14 cellular contexts compared by ENCODE assay signal in genomic region chr14:77077040-77077439, GRCh38. TPM values are rescaled to one million over a fixed set of nuclear protein-coding genes. Genes with fewer than 3 reads are reported as not detected.
DNase-seq lines count a peak whose midpoint lies in the region; ATAC-seq and TF ChIP-seq lines count a peak whose summit lies in the region.
"Had no signal": no experiment of that assay in that cellular context is flagged by ENCODE, and none has a peak within 500 bp of the region (broad histone marks: within the 10 kb centered on the region; RNA-seq: fewer than 3 reads in every experiment).

No MANE protein-coding gene starts in this region.

- H3K27ac ChIP-seq in skin epidermis (peak overlapping the region in 17 of 21 experiments; percentile 3 to 92 (median 56)), coronary artery (peak overlapping the region in 1 of 2 donors; percentile 89)

- DNase-seq in endothelial cell (ENCODE audit: low spot score) (no peak), left lobe of liver (ENCODE audit: low spot score) (no peak), kidney glomerular epithelial cell (lab: John Stamatoyannopoulos, UW) (no peak), COLO829 (ENCODE audit: low spot score) (no peak), coronary artery (ENCODE audit: low spot score) (no peak)
- DNase-seq: DMS 273 treated with DMSO at 0.1 percent for 48 hours, HFFc6, naive B cell had no signal

- H3K4me3 Mint-ChIP-seq in endothelial cell (ENCODE audit: unreplicated experiment) = no peak overlapping the region
- H3K4me3 Mint-ChIP-seq: activated naive CD4-positive, alpha-beta T cell treated with anti-CD3 and anti-CD28 coated beads, Interleukin-2, amount 50 U/mL, for 24 hours; central memory CD8-positive, alpha-beta T cell; naive B cell; stimulated activated naive CD8-positive, alpha-beta T cell treated with anti-CD3 and anti-CD28 coated beads, Interleukin-15, Interleukin-2, amounts not matched to agents 100 ng/mL and 50 ng/mL, for 24 hours had no signal

- H3K4me3 ChIP-seq in skin epidermis = no peak overlapping the region
- no peak overlapping the region for H3K4me3 ChIP-seq in coronary artery

- no peaks in the 10 kb centered on the region for H3K9me3 Mint-ChIP-seq in endothelial cell (ENCODE audit: unreplicated experiment)
- H3K9me3 Mint-ChIP-seq: central memory CD8-positive, alpha-beta T cell; HFFc6 had no signal

- H3K27ac Mint-ChIP-seq in endothelial cell (ENCODE audit: unreplicated experiment) = peak overlapping the region; percentile 98
- H3K27ac Mint-ChIP-seq: activated naive CD4-positive, alpha-beta T cell treated with anti-CD3 and anti-CD28 coated beads, Interleukin-2, amount 50 U/mL, for 24 hours; HFFc6; naive B cell; stimulated activated naive CD8-positive, alpha-beta T cell treated with anti-CD3 and anti-CD28 coated beads, Interleukin-15, Interleukin-2, amounts not matched to agents 100 ng/mL and 50 ng/mL, for 24 hours had no signal

- H3K27me3 Mint-ChIP-seq in endothelial cell (ENCODE audit: unreplicated experiment) = peaks cover 2% of the 10 kb centered on the region
- H3K27me3 Mint-ChIP-seq: activated naive CD4-positive, alpha-beta T cell treated with anti-CD3 and anti-CD28 coated beads, Interleukin-2, amount 50 U/mL, for 24 hours; central memory CD8-positive, alpha-beta T cell had no signal

- H3K36me3 Mint-ChIP-seq in endothelial cell (ENCODE audit: low read depth, unreplicated experiment) = peaks cover 5% of the 10 kb centered on the region

- peaks cover 43% of the 10 kb centered on the region for H3K4me1 Mint-ChIP-seq in endothelial cell (ENCODE audit: unreplicated experiment)
- H3K4me1 Mint-ChIP-seq: activated naive CD4-positive, alpha-beta T cell treated with anti-CD3 and anti-CD28 coated beads, Interleukin-2, amount 50 U/mL, for 24 hours had no signal

- ATAC-seq in left lobe of liver = peak; percentile 9
- no peak for ATAC-seq in HG03159 (IDR thresholded peaks at IDR 0.05; ENCODE audit: unreplicated experiment)

- TF ChIP-seq CTCF in GM12873 (IDR thresholded peaks at IDR 0.05; ENCODE audit: insufficient read depth, low read depth, low read length, missing control alignments) (peak; percentile 17), endothelial cell (IDR thresholded peaks at IDR 0.05; ENCODE audit: unreplicated experiment) (no peak), coronary artery (IDR thresholded peaks at IDR 0.05) (no peak)

RNA-seq across cellular contexts. Expression of gene CIPC, which starts 21.0 kb away (rescaled TPM):
- total RNA-seq in endothelial cell (ENCODE audit: unreplicated experiment) (42.4 TPM), left lobe of liver (11.8 TPM)

RNA-seq across cellular contexts. Expression of gene IRF2BPL, which starts 48.5 kb away (rescaled TPM):
- total RNA-seq in endothelial cell (ENCODE audit: unreplicated experiment) (8.6 TPM), left lobe of liver (18.1 TPM)
